ENCODE assay signal across 27 cellular contexts in genomic region chr5:156582193-156582598, GRCh38.
"Had no signal": no experiment of that assay in that cellular context is flagged by ENCODE, and none has a peak within 500 bp of the region (broad histone marks: within the 10 kb centered on the region; RNA-seq: fewer than 3 reads in every experiment).

No MANE protein-coding gene starts in this region.

- H3K36me3 ChIP-seq: cardiac muscle cell, gastrocnemius medialis, left lung, thyroid gland, upper lobe of right lung had no signal

- H3K27ac ChIP-seq: cardiac muscle cell, dorsolateral prefrontal cortex, gastrocnemius medialis, left lung, thyroid gland, upper lobe of right lung had no signal

- ATAC-seq: activated naive CD8-positive, alpha-beta T cell treated with anti-CD3 and anti-CD28 coated beads, Interleukin-2, amount 50 U/mL, for 24 hours; gastrocnemius medialis; left lung; mucosa of descending colon; sciatic nerve; stimulated activated effector memory CD8-positive, alpha-beta T cell treated with anti-CD3 and anti-CD28 coated beads, Interleukin-12 subunit alpha, Interleukin-12 subunit beta, amount 100 ng/mL, for 72 hours; stimulated activated naive CD8-positive, alpha-beta T cell treated with anti-CD3 and anti-CD28 coated beads, Interleukin-15, amount 100 ng/mL, for 72 hours; upper lobe of right lung; WTC11 had no signal

- H3K9me3 ChIP-seq: thyroid gland, upper lobe of right lung had no signal

- DNase-seq: activated CD4-positive, alpha-beta memory T cell treated with anti-CD3 and anti-CD28 coated beads, Interleukin-2, amount 10 ng/mL, durations not matched to agents 7 days and 5 days; activated CD4-positive, alpha-beta T cell treated with anti-CD3 and anti-CD28 coated beads for 1 hour; activated CD4-positive, alpha-beta T cell treated with anti-CD3 and anti-CD28 coated beads, Interleukin-2, amount 10 ng/mL, durations not matched to agents 7 days and 5 days; activated CD8-positive, alpha-beta memory T cell treated with anti-CD3 and anti-CD28 coated beads, Interleukin-2, amount 50 U/mL, for 48 hours; activated gamma-delta T cell; activated naive CD8-positive, alpha-beta T cell treated with anti-CD3 and anti-CD28 coated beads, Interleukin-2, amount 50 U/mL, for 24 hours; activated T-cell treated with anti-CD3 and anti-CD28 coated beads, Interleukin-2, amount 50 U/mL, for 24 hours; amygdala; dorsolateral prefrontal cortex; effector memory CD4-positive, alpha-beta T cell; gastrocnemius medialis; hypothalamus; immature natural killer cell; kidney; left lung; mucosa of descending colon; small intestine; stimulated activated CD4-positive, alpha-beta T cell treated with anti-CD3 and anti-CD28 coated beads, Interleukin-4, amount 100 ng/mL, for 24 hours; stimulated activated naive CD8-positive, alpha-beta T cell treated with anti-CD3 and anti-CD28 coated beads, Interleukin-15, amount 100 ng/mL, for 72 hours; T-helper 2 cell; thyroid gland; upper lobe of right lung had no signal

- H3K4me3 ChIP-seq: cardiac muscle cell, coronary artery, dorsolateral prefrontal cortex, gastrocnemius medialis, left lung, mucosa of descending colon, thyroid gland, upper lobe of right lung had no signal

- H3K4me1 ChIP-seq: left lung, upper lobe of right lung had no signal

- H3K27me3 ChIP-seq: cardiac muscle cell, dorsolateral prefrontal cortex, gastrocnemius medialis, left lung, thyroid gland, upper lobe of right lung had no signal
